In genomic region chr11:78786746-78787145, GRCh38 we compare ENCODE assay signal across 2 cellular contexts.
TF ChIP-seq lines count a peak whose summit lies in the region.

No MANE protein-coding gene starts in this region.

TF ChIP-seq in IMR-90, 13 proteins besides CTCF, POLR2A, EP300 and RAD21:
- TF ChIP-seq ELK1 (IDR thresholded peaks at IDR 0.05; ENCODE audit: borderline replicate concordance, low read depth, low read length) (no peak), BHLHE40 (IDR thresholded peaks at IDR 0.05; ENCODE audit: low read depth, low read length) (no peak), RCOR1 (IDR thresholded peaks at IDR 0.05; ENCODE audit: insufficient replicate concordance, low read length) (no peak), RFX5 (IDR thresholded peaks at IDR 0.05; ENCODE audit: low read depth, low read length) (no peak), NFE2L2 (IDR thresholded peaks at IDR 0.05; ENCODE audit: low read depth, low read length) (no peak), CHD1 (IDR thresholded peaks at IDR 0.05; ENCODE audit: low read depth, low read length) (no peak), CEBPB (IDR thresholded peaks at IDR 0.05; ENCODE audit: low read depth, low read length) (no peak), SMC3 (IDR thresholded peaks at IDR 0.05; ENCODE audit: low read depth, low read length) (no peak), MAZ (IDR thresholded peaks at IDR 0.05; ENCODE audit: borderline replicate concordance, low read depth, low read length) (no peak), USF2 (IDR thresholded peaks at IDR 0.05; ENCODE audit: low read depth, low read length) (no peak), MAFK (IDR thresholded peaks at IDR 0.05; ENCODE audit: low read depth, low read length) (no peak), MXI1 (IDR thresholded peaks at IDR 0.05; ENCODE audit: borderline replicate concordance, low read depth, low read length) (no peak), FOS (IDR thresholded peaks at IDR 0.05; ENCODE audit: low read depth, low read length) (no peak)
TF ChIP-seq in IMR-90: peak in this region for 0.

TF ChIP-seq in GM23338, 12 proteins besides CTCF, POLR2A, EP300 and RAD21:
- no peak for TF ChIP-seq POLR2AphosphoS5 (IDR thresholded peaks at IDR 0.05; ENCODE audit: low read depth)
